Comparison of ENCODE assay signal across 13 cellular contexts in genomic region chr12:49744363-49744885, GRCh38. TPM values are rescaled to one million over a fixed set of nuclear protein-coding genes. Genes with fewer than 3 reads are reported as not detected.
A peak's percentile ranks its signal among the peaks of the same experiment; 100 is the strongest.
DNase-seq lines count a peak whose midpoint lies in the region; ATAC-seq and TF ChIP-seq lines count a peak whose summit lies in the region.
"Had no signal": no experiment of that assay in that cellular context is flagged by ENCODE, and none has a peak within 500 bp of the region (broad histone marks: within the 10 kb centered on the region; RNA-seq: fewer than 3 reads in every experiment).

No MANE protein-coding gene starts in this region.

- peak overlapping the region; percentile 96 for H3K4me2 ChIP-seq in BLaER1

- no peak overlapping the region for H3K27ac ChIP-seq in BLaER1
- H3K27ac ChIP-seq: vagina had no signal

- DNase-seq in HFFc6: no peak
- DNase-seq in activated naive CD8-positive, alpha-beta T cell treated with anti-CD3 and anti-CD28 coated beads, Interleukin-2, amount 10 ng/mL, durations not matched to agents 7 days and 5 days: no peak
- DNase-seq in cortex of kidney (lab: John Stamatoyannopoulos, UW): no peak
- DNase-seq in NCI-H524 treated with DMSO at 0.1 percent for 48 hours (lab: John Stamatoyannopoulos, UW): no peak
- DNase-seq: dermis blood vessel endothelial cell, head of caudate nucleus, KG1 had no signal

- peaks cover 54% of the 10 kb centered on the region for H3K4me1 Mint-ChIP-seq in HFFc6 (ENCODE audit: low read depth)
- H3K4me1 Mint-ChIP-seq in activated naive CD8-positive, alpha-beta T cell treated with anti-CD3 and anti-CD28 coated beads, Interleukin-2, amount 10 ng/mL, durations not matched to agents 7 days and 5 days: peaks cover 51% of the 10 kb centered on the region

- peak overlapping the region; percentile 49 for H3K4me3 Mint-ChIP-seq in HFFc6
- H3K4me3 Mint-ChIP-seq in activated naive CD8-positive, alpha-beta T cell treated with anti-CD3 and anti-CD28 coated beads, Interleukin-2, amount 10 ng/mL, durations not matched to agents 7 days and 5 days: peak overlapping the region; percentile 37

- peaks cover 36% of the 10 kb centered on the region for H3K36me3 Mint-ChIP-seq in HFFc6 (ENCODE audit: low read depth)
- peaks cover 24% of the 10 kb centered on the region for H3K36me3 Mint-ChIP-seq in activated naive CD8-positive, alpha-beta T cell treated with anti-CD3 and anti-CD28 coated beads, Interleukin-2, amount 10 ng/mL, durations not matched to agents 7 days and 5 days

- TF ChIP-seq CTCF in HFFc6 (IDR thresholded peaks at IDR 0.05): no peak

- ATAC-seq in activated naive CD8-positive, alpha-beta T cell treated with anti-CD3 and anti-CD28 coated beads, Interleukin-2, amount 10 ng/mL, durations not matched to agents 7 days and 5 days (ENCODE audit: low read depth): no peak
- ATAC-seq in HG02588 (IDR thresholded peaks at IDR 0.05; ENCODE audit: unreplicated experiment) (no peak), GM18520 (IDR thresholded peaks at IDR 0.05; ENCODE audit: unreplicated experiment) (no peak)
- ATAC-seq: activated naive CD4-positive, alpha-beta T cell treated with anti-CD3 and anti-CD28 coated beads, Interleukin-2, amount 50 U/mL, for 72 hours had no signal

- no peaks in the 10 kb centered on the region for H3K9me3 Mint-ChIP-seq in HFFc6
- no peaks in the 10 kb centered on the region for H3K9me3 Mint-ChIP-seq in activated naive CD8-positive, alpha-beta T cell treated with anti-CD3 and anti-CD28 coated beads, Interleukin-2, amount 10 ng/mL, durations not matched to agents 7 days and 5 days
- H3K9me3 Mint-ChIP-seq: activated naive CD4-positive, alpha-beta T cell treated with anti-CD3 and anti-CD28 coated beads, Interleukin-2, amount 50 U/mL, for 72 hours had no signal

- H4K20me1 ChIP-seq in BLaER1: peaks cover 79% of the 10 kb centered on the region

- peaks cover 8% of the 10 kb centered on the region; the same call in 1 of the 2 replicates for H3K27me3 Mint-ChIP-seq in HFFc6 (ENCODE audit: insufficient read depth)
- H3K27me3 Mint-ChIP-seq in activated naive CD8-positive, alpha-beta T cell treated with anti-CD3 and anti-CD28 coated beads, Interleukin-2, amount 10 ng/mL, durations not matched to agents 7 days and 5 days: no peaks in the 10 kb centered on the region

- H3K9me3 ChIP-seq in BLaER1: no peaks in the 10 kb centered on the region
- H3K9me3 ChIP-seq in mucosa of stomach (ENCODE audit: control insufficient read depth, low read length): no peaks in the 10 kb centered on the region
- H3K9me3 ChIP-seq: vagina had no signal

- H3K27me3 ChIP-seq in BLaER1: no peaks in the 10 kb centered on the region
- H3K27me3 ChIP-seq in mucosa of stomach (ENCODE audit: control insufficient read depth, insufficient read depth, low read length): no peaks in the 10 kb centered on the region
- H3K27me3 ChIP-seq: vagina had no signal

- POLR2A ChIA-PET in activated naive CD8-positive, alpha-beta T cell treated with anti-CD3 and anti-CD28 coated beads, Interleukin-2, amount 10 ng/mL, durations not matched to agents 7 days and 5 days (lab: Charles Lee): no interaction called here

- H3K27ac Mint-ChIP-seq in HFFc6: peak overlapping the region; percentile 41
- H3K27ac Mint-ChIP-seq in activated naive CD8-positive, alpha-beta T cell treated with anti-CD3 and anti-CD28 coated beads, Interleukin-2, amount 10 ng/mL, durations not matched to agents 7 days and 5 days: no peak overlapping the region

- H3K4me3 ChIP-seq in BLaER1 (no peak overlapping the region), mucosa of stomach (ENCODE audit: low read length) (no peak overlapping the region)
- H3K4me3 ChIP-seq: vagina had no signal

- H3K36me3 ChIP-seq in BLaER1 (peaks cover 41% of the 10 kb centered on the region), mucosa of stomach (ENCODE audit: control insufficient read depth, insufficient read depth, low read length) (no peaks in the 10 kb centered on the region)

- H3K9ac ChIP-seq in BLaER1 (no peak overlapping the region), mucosa of stomach (ENCODE audit: low read length) (peak overlapping the region; percentile 17)

- peaks cover 58% of the 10 kb centered on the region for H3K4me1 ChIP-seq in BLaER1
- peaks cover 26% of the 10 kb centered on the region for H3K4me1 ChIP-seq in mucosa of stomach (ENCODE audit: control insufficient read depth, insufficient read depth, low read length)

RNA-seq across cellular contexts. Expression of gene TMBIM6, which starts 3.1 kb away (rescaled TPM):
- total RNA-seq in HFFc6 (2021; fragmentation: NEBNext Ultra II Directional; extraction: Animal tissue kit (Norgen Biotek cat#: 25700)): 100 to 1,000 TPM; 471 to 545 (median 497) TPM
- 100 to 1,000 TPM; 426 to 431 TPM for total RNA-seq in activated naive CD8-positive, alpha-beta T cell treated with anti-CD3 and anti-CD28 coated beads, Interleukin-2, amount 10 ng/mL, durations not matched to agents 7 days and 5 days

RNA-seq across cellular contexts. Expression of gene FMNL3, which starts 37.2 kb away (rescaled TPM):
- total RNA-seq in HFFc6 (2021; fragmentation: NEBNext Ultra II Directional; extraction: Animal tissue kit (Norgen Biotek cat#: 25700)): 10 to 100 TPM; 15.8 to 21.8 (median 19.5) TPM
- 10 to 100 TPM; 43.5 to 43.8 TPM for total RNA-seq in activated naive CD8-positive, alpha-beta T cell treated with anti-CD3 and anti-CD28 coated beads, Interleukin-2, amount 10 ng/mL, durations not matched to agents 7 days and 5 days
